In genomic region chr2:204984421-204984925, GRCh38 we compare ENCODE assay signal across 28 cellular contexts.
DNase-seq lines count a peak whose midpoint lies in the region; ATAC-seq and TF ChIP-seq lines count a peak whose summit lies in the region.
"Had no signal": no experiment of that assay in that cellular context is flagged by ENCODE, and none has a peak within 500 bp of the region (broad histone marks: within the 10 kb centered on the region; RNA-seq: fewer than 3 reads in every experiment).

No MANE protein-coding gene starts in this region.

- TF ChIP-seq CTCF in brain microvascular endothelial cell (IDR thresholded peaks at IDR 0.05; ENCODE audit: low read depth, low read length, missing control alignments), result no peak

- H3K27me3 ChIP-seq in brain microvascular endothelial cell (replicated peaks), result no peaks in the 10 kb centered on the region
- H3K27me3 ChIP-seq: heart left ventricle, left lung, uterus had no signal

- intact Hi-C loops in head of caudate nucleus (cut with DNase I), result no loop called here

- peaks cover 31% of the 10 kb centered on the region for H3K4me1 Mint-ChIP-seq in T-helper 2 cell treated with Interferon-gamma antibody and Interleukin-4, amounts not matched to agents 5 μg/mL and 100 μg/mL, for 36 hours (ENCODE audit: low read depth)

- H3K9me3 Mint-ChIP-seq in T-helper 2 cell treated with Interferon-gamma antibody and Interleukin-4, amounts not matched to agents 5 μg/mL and 100 μg/mL, for 36 hours, result peaks cover 23% of the 10 kb centered on the region

- DNase-seq in Caki2 (ENCODE audit: low read depth), result peak; percentile 61
- DNase-seq in HCEC 1CT, result peak; percentile 3
- peak; percentile 1 for DNase-seq in brain microvascular endothelial cell
- DNase-seq in left kidney (ENCODE audit: low read depth, low spot score), result peak; percentile 69
- DNase-seq in NCI-H446 treated with DMSO at 0.1 percent for 48 hours (lab: John Stamatoyannopoulos, UW), result no peak
- no peak for DNase-seq in T-helper 2 cell treated with Interferon-gamma antibody and Interleukin-4, amounts not matched to agents 5 μg/mL and 100 μg/mL, for 36 hours (ENCODE audit: low spot score)
- DNase-seq in head of caudate nucleus, result no peak
- DNase-seq: activated CD4-positive, alpha-beta T cell treated with anti-CD3 and anti-CD28 coated beads, Interleukin-2, amount 50 U/mL, for 48 hours; activated CD4-positive, CD25-positive, alpha-beta regulatory T cell; activated CD8-positive, alpha-beta memory T cell treated with anti-CD3 and anti-CD28 coated beads, Interleukin-2, amount 50 U/mL, for 48 hours; activated naive CD4-positive, alpha-beta T cell treated with anti-CD3 and anti-CD28 coated beads, Interleukin-2, amount 10 ng/mL, durations not matched to agents 7 days and 5 days; amniotic stem cell; effector CD4-positive, alpha-beta T cell; GF-D8; heart left ventricle; Kasumi-1; left lung; NCI-H69; stimulated activated naive CD8-positive, alpha-beta T cell treated with anti-CD3 and anti-CD28 coated beads, Interleukin-15, Interleukin-2, amounts not matched to agents 100 U/mL and 50 U/mL, for 24 hours; SW 1271; uterus had no signal

- in situ Hi-C loops in Caki2 (cut with HindIII; ENCODE audit: low pct_unique_long_range_greater_than_20kb, low sequenced_read_pairs), result no loop called here
- in situ Hi-C loops in brain microvascular endothelial cell (cut with HindIII; ENCODE audit: low pct_ligation_motif_present, low sequenced_read_pairs), result no loop called here

- ATAC-seq in GM21723 (IDR thresholded peaks at IDR 0.05; ENCODE audit: unreplicated experiment), result no peak
- ATAC-seq: heart left ventricle; HepG2; left lung; stimulated activated naive CD8-positive, alpha-beta T cell treated with anti-CD3 and anti-CD28 coated beads, Interleukin-15, Interleukin-2, amounts not matched to agents 100 U/mL and 50 U/mL, for 24 hours had no signal

- H3K36me3 Mint-ChIP-seq in T-helper 2 cell treated with Interferon-gamma antibody and Interleukin-4, amounts not matched to agents 5 μg/mL and 100 μg/mL, for 36 hours (ENCODE audit: low read depth), result peaks cover 29% of the 10 kb centered on the region

- H3K36me3 ChIP-seq in brain microvascular endothelial cell (replicated peaks), result no peaks in the 10 kb centered on the region
- H3K36me3 ChIP-seq: HAP-1, heart left ventricle, left lung, thoracic aorta, uterus had no signal

- H3K27me3 Mint-ChIP-seq in T-helper 2 cell treated with Interferon-gamma antibody and Interleukin-4, amounts not matched to agents 5 μg/mL and 100 μg/mL, for 36 hours (ENCODE audit: low read depth), result no peaks in the 10 kb centered on the region
- H3K27me3 Mint-ChIP-seq: progenitor cell of endocrine pancreas had no signal

- H3K4me3 ChIP-seq in brain microvascular endothelial cell (ENCODE audit: low read depth, low read length), result no peak overlapping the region
- H3K4me3 ChIP-seq: HAP-1, heart left ventricle, left lung, thoracic aorta, uterus had no signal

- H3K4me3 Mint-ChIP-seq in T-helper 2 cell treated with Interferon-gamma antibody and Interleukin-4, amounts not matched to agents 5 μg/mL and 100 μg/mL, for 36 hours, result no peak overlapping the region
- H3K4me3 Mint-ChIP-seq: activated naive CD4-positive, alpha-beta T cell treated with anti-CD3 and anti-CD28 coated beads, Interleukin-2, amount 10 ng/mL, durations not matched to agents 7 days and 5 days had no signal

- no peak overlapping the region for H3K27ac ChIP-seq in brain microvascular endothelial cell
- H3K27ac ChIP-seq: C4-2B, epithelial cell of prostate, heart left ventricle, left lung, thoracic aorta, uterus had no signal

- H3K27ac Mint-ChIP-seq in T-helper 2 cell treated with Interferon-gamma antibody and Interleukin-4, amounts not matched to agents 5 μg/mL and 100 μg/mL, for 36 hours, result no peak overlapping the region
- H3K27ac Mint-ChIP-seq: activated naive CD4-positive, alpha-beta T cell treated with anti-CD3 and anti-CD28 coated beads, Interleukin-2, amount 10 ng/mL, durations not matched to agents 7 days and 5 days; progenitor cell of endocrine pancreas had no signal

Comparison
In these comparisons a context has a peak if more than half of its experiments do, and no peak if none do; other contexts are left out.
1. DNase-seq: peak in Caki2 (single experiment), HCEC 1CT (single experiment), brain microvascular endothelial cell (single experiment) and left kidney (single experiment); none in NCI-H446 treated with DMSO at 0.1 percent for 48 hours (single experiment), T-helper 2 cell treated with Interferon-gamma antibody and Interleukin-4, amounts not matched to agents 5 μg/mL and 100 μg/mL, for 36 hours (single experiment) and head of caudate nucleus (0 of 42).